ENCODE assay signal across 22 cellular contexts in the genomic region with DNA sequence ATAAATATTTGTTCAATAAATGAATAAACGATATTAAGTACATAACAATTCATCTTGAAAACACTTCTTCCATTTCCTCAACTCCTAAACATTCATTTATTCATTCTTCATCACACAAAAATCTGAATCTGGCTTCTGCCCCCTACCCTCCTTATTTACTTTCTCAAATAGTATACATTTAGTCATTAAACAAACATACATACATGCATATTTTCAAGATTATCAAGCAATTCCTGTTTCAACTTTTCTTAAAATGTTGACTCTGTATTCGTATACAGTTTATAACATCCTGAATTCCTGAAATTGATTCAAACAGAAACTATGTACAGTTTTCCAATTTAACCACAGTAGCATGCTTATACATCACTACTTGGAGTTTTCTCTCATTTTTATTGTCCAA.
A peak's percentile ranks its signal among the peaks of the same experiment; 100 is the strongest.
DNase-seq lines count a peak whose midpoint lies in the region; ATAC-seq and TF ChIP-seq lines count a peak whose summit lies in the region.
"Had no signal": no experiment of that assay in that cellular context is flagged by ENCODE, and none has a peak within 500 bp of the region (broad histone marks: within the 10 kb centered on the region; RNA-seq: fewer than 3 reads in every experiment).

No MANE protein-coding gene starts in this region.

- H3K4me2 ChIP-seq in mammary epithelial cell (ENCODE audit: insufficient read depth, low read depth, low read length) = peak overlapping the region; percentile 4

- intact Hi-C loops in mammary epithelial cell (cut with micrococcal nuclease) = no loop called here
- intact Hi-C loops in breast epithelium (cut with DNase I; ENCODE audit: low total_unique reads) = no loop called here

- H2AFZ ChIP-seq in mammary epithelial cell (ENCODE audit: low read depth, low read length) = no peak overlapping the region

- no peak for TF ChIP-seq POLR2A in breast epithelium (IDR thresholded peaks at IDR 0.05)

- no peaks in the 10 kb centered on the region for H4K20me1 ChIP-seq in mammary epithelial cell (ENCODE audit: insufficient read depth, low read length)

- dilution Hi-C loops in mammary epithelial cell (cut with HindIII; ENCODE audit: low sequenced_read_pairs) = no loop called here

- H3K4me1 ChIP-seq in mammary epithelial cell (ENCODE audit: insufficient read depth, low read length) = peaks cover 2% of the 10 kb centered on the region
- no peaks in the 10 kb centered on the region for H3K4me1 ChIP-seq in breast epithelium
- H3K4me1 ChIP-seq: HAP-1, psoas muscle had no signal

- ATAC-seq in HG02678 (IDR thresholded peaks at IDR 0.05; ENCODE audit: unreplicated experiment) = no peak
- ATAC-seq: activated T-helper 17 cell treated with anti-CD3 and anti-CD28 coated beads, Interleukin-2, amount 50 U/mL, for 72 hours; naive thymus-derived CD4-positive, alpha-beta T cell; psoas muscle had no signal

- CTCF ChIA-PET in mammary epithelial cell (lab: Charles Lee; ENCODE audit: low non-redundant PET) = no interaction called here

- H3K27me3 ChIP-seq in mammary epithelial cell (ENCODE audit: insufficient read depth, low read length) (no peaks in the 10 kb centered on the region), breast epithelium (no peaks in the 10 kb centered on the region)
- H3K27me3 ChIP-seq: transverse colon had no signal

- 43% methylated on average over 2 of the region's 2 CpGs for WGBS in mammary epithelial cell (ENCODE audit: low coverage, missing lambda C conversion rate)

- H3K4me3 ChIP-seq in mammary epithelial cell (replicated peaks in 1 of 3; ENCODE audit: insufficient read depth in 1 of 3, low read depth in 2 of 3, low read length in 3 of 3) = no peak overlapping the region
- no peak overlapping the region for H3K4me3 ChIP-seq in breast epithelium
- H3K4me3 ChIP-seq in fibroblast of mammary gland (ENCODE audit: control insufficient read depth, low read depth, low read length) = no peak overlapping the region
- H3K4me3 ChIP-seq: HAP-1, psoas muscle, transverse colon had no signal

- no TSS peak for BruUV-seq in mammary epithelial cell (replicated peaks; lab: Mats Ljungman, UMichigan)

- in situ Hi-C loops in mammary epithelial cell (cut with MboI; ENCODE audit: low sequenced_read_pairs in 2 of 2) = no loop called here

- no peak overlapping the region for H3K27ac ChIP-seq in mammary epithelial cell (ENCODE audit: insufficient read depth, low read depth, low read length)
- no peak overlapping the region for H3K27ac ChIP-seq in breast epithelium
- H3K27ac ChIP-seq: 22Rv1, psoas muscle, transverse colon had no signal

- DNase-seq in mammary epithelial cell (peak; percentile 15), breast epithelium (ENCODE audit: low spot score in 2 of 2) (no peak), SW 1271 (lab: John Stamatoyannopoulos, UW) (peak; percentile 52 to 88), fibroblast of mammary gland (ENCODE audit: low read depth) (peak; percentile 73), NCI-H2171 treated with DMSO at 0.1 percent for 48 hours (lab: John Stamatoyannopoulos, UW) (no peak), anterior cingulate cortex (lab: John Stamatoyannopoulos, UW) (no peak), RKO (ENCODE audit: low spot score) (no peak)
- DNase-seq: activated CD4-positive, CD25-positive, alpha-beta regulatory T cell treated with anti-CD3 and anti-CD28 coated beads, Interleukin-2, amount 50 U/mL, for 72 hours; CD4-positive, alpha-beta memory T cell; head of caudate nucleus; naive thymus-derived CD4-positive, alpha-beta T cell; NCI-H2029; NCI-H510A; psoas muscle; SIG-M5; stimulated activated CD4-positive, alpha-beta T cell treated with anti-CD3 and anti-CD28 coated beads, Interleukin-12 subunit alpha, Interleukin-12 subunit beta, amount 100 ng/mL, for 4 hours; stimulated activated naive CD4-positive, alpha-beta T cell; transverse colon had no signal

- no peaks in the 10 kb centered on the region for H3K79me2 ChIP-seq in mammary epithelial cell (ENCODE audit: insufficient read depth, low read length)

- no peak for TF ChIP-seq CTCF in mammary epithelial cell (conservative IDR thresholded peaks at IDR 0.05 in 1 of 2, IDR thresholded peaks at IDR 0.05 in 1 of 2; ENCODE audit: extremely low read depth in 1 of 2, insufficient read depth in 1 of 2, low read depth in 1 of 2, low read length in 2 of 2)
- TF ChIP-seq CTCF in breast epithelium (IDR thresholded peaks at IDR 0.05) = no peak
- TF ChIP-seq CTCF in fibroblast of mammary gland (conservative IDR thresholded peaks at IDR 0.05; ENCODE audit: control insufficient read depth, insufficient read depth, low read depth, low read length) = no peak

- H3K9me3 ChIP-seq in mammary epithelial cell (replicated peaks; ENCODE audit: insufficient read depth, low read length) = no peaks in the 10 kb centered on the region
- H3K9me3 ChIP-seq in breast epithelium = no peaks in the 10 kb centered on the region
- H3K9me3 ChIP-seq: HAP-1, psoas muscle, transverse colon had no signal

- H3K36me3 ChIP-seq in mammary epithelial cell (ENCODE audit: insufficient read depth, low read length) (no peaks in the 10 kb centered on the region), breast epithelium (no peaks in the 10 kb centered on the region)
- H3K36me3 ChIP-seq: HAP-1, transverse colon had no signal

- no peak overlapping the region for H3K9ac ChIP-seq in mammary epithelial cell (ENCODE audit: insufficient read depth, low read length)

Comparison
In these comparisons a context has a peak if more than half of its experiments do, and no peak if none do; other contexts are left out.
1. DNase-seq: peak in mammary epithelial cell (single experiment), SW 1271 (2 of 2) and fibroblast of mammary gland (single experiment); none in breast epithelium (0 of 2), NCI-H2171 treated with DMSO at 0.1 percent for 48 hours (single experiment), anterior cingulate cortex (0 of 58) and RKO (single experiment).